ENCODE assay signal across 15 cellular contexts in genomic region chr9:128385493-128386205, GRCh38.
"Had no signal": no experiment of that assay in that cellular context is flagged by ENCODE, and none has a peak within 500 bp of the region (broad histone marks: within the 10 kb centered on the region; RNA-seq: fewer than 3 reads in every experiment).

No MANE protein-coding gene starts in this region.

- H3K27ac ChIP-seq: body of pancreas, esophagus squamous epithelium, heart left ventricle, SK-N-MC had no signal

- H3K4me1 Mint-ChIP-seq: activated B cell treated with CpG ODN at 0.5 μM for 24 hours; activated CD4-positive, alpha-beta T cell treated with anti-CD3 and anti-CD28 coated beads, Interleukin-2, amount 10 ng/mL, durations not matched to agents 24 days and 14 days; activated naive CD4-positive, alpha-beta T cell treated with anti-CD3 and anti-CD28 coated beads, Interleukin-2, amount 50 U/mL, for 24 hours; T-cell had no signal

- H3K4me1 ChIP-seq: body of pancreas had no signal

- H3K27me3 Mint-ChIP-seq: activated B cell treated with CpG ODN at 0.5 μM for 24 hours; activated CD4-positive, alpha-beta T cell treated with anti-CD3 and anti-CD28 coated beads, Interleukin-2, amount 10 ng/mL, durations not matched to agents 24 days and 14 days; activated naive CD4-positive, alpha-beta T cell treated with anti-CD3 and anti-CD28 coated beads, Interleukin-2, amount 50 U/mL, for 24 hours; T-cell had no signal

- H3K27ac Mint-ChIP-seq: activated B cell treated with CpG ODN at 0.5 μM for 24 hours; activated CD4-positive, alpha-beta T cell treated with anti-CD3 and anti-CD28 coated beads, Interleukin-2, amount 10 ng/mL, durations not matched to agents 24 days and 14 days; activated naive CD4-positive, alpha-beta T cell treated with anti-CD3 and anti-CD28 coated beads, Interleukin-2, amount 50 U/mL, for 24 hours; T-cell had no signal

- H3K9me3 ChIP-seq: body of pancreas, esophagus squamous epithelium, heart left ventricle had no signal

- H3K27me3 ChIP-seq: body of pancreas, esophagus squamous epithelium had no signal

- H3K4me3 Mint-ChIP-seq: activated B cell treated with CpG ODN at 0.5 μM for 24 hours; activated CD4-positive, alpha-beta T cell treated with anti-CD3 and anti-CD28 coated beads, Interleukin-2, amount 10 ng/mL, durations not matched to agents 24 days and 14 days; activated naive CD4-positive, alpha-beta T cell treated with anti-CD3 and anti-CD28 coated beads, Interleukin-2, amount 50 U/mL, for 24 hours; T-cell had no signal

- H3K9me3 Mint-ChIP-seq: activated B cell treated with CpG ODN at 0.5 μM for 24 hours; activated CD4-positive, alpha-beta T cell treated with anti-CD3 and anti-CD28 coated beads, Interleukin-2, amount 10 ng/mL, durations not matched to agents 24 days and 14 days; activated naive CD4-positive, alpha-beta T cell treated with anti-CD3 and anti-CD28 coated beads, Interleukin-2, amount 50 U/mL, for 24 hours; T-cell had no signal

- ATAC-seq: body of pancreas, heart left ventricle, left ventricle myocardium superior, right cardiac atrium, T-cell had no signal

- H3K4me3 ChIP-seq: body of pancreas, esophagus squamous epithelium, heart left ventricle, SK-N-MC had no signal

- DNase-seq: activated B cell treated with CpG ODN at 0.5 μM for 24 hours; activated CD4-positive, alpha-beta T cell treated with anti-CD3 and anti-CD28 coated beads, Interleukin-2, amount 10 ng/mL, durations not matched to agents 24 days and 14 days; activated T-cell treated with anti-CD3 and anti-CD28 coated beads for 4 hours; body of pancreas; esophagus squamous epithelium; foreskin melanocyte; heart left ventricle; kidney; left ventricle myocardium superior; right cardiac atrium; small intestine; T-cell; trophoblast cell had no signal
